ENCODE assay signal across 1 cellular context in genomic region chr19:57664269-57665127, GRCh38.
TF ChIP-seq lines count a peak whose summit lies in the region.

No MANE protein-coding gene starts in this region.

TF ChIP-seq in WTC11, 78 proteins besides CTCF, POLR2A, EP300 and RAD21 (continued from another document):
- TF ChIP-seq, protein P1, sequence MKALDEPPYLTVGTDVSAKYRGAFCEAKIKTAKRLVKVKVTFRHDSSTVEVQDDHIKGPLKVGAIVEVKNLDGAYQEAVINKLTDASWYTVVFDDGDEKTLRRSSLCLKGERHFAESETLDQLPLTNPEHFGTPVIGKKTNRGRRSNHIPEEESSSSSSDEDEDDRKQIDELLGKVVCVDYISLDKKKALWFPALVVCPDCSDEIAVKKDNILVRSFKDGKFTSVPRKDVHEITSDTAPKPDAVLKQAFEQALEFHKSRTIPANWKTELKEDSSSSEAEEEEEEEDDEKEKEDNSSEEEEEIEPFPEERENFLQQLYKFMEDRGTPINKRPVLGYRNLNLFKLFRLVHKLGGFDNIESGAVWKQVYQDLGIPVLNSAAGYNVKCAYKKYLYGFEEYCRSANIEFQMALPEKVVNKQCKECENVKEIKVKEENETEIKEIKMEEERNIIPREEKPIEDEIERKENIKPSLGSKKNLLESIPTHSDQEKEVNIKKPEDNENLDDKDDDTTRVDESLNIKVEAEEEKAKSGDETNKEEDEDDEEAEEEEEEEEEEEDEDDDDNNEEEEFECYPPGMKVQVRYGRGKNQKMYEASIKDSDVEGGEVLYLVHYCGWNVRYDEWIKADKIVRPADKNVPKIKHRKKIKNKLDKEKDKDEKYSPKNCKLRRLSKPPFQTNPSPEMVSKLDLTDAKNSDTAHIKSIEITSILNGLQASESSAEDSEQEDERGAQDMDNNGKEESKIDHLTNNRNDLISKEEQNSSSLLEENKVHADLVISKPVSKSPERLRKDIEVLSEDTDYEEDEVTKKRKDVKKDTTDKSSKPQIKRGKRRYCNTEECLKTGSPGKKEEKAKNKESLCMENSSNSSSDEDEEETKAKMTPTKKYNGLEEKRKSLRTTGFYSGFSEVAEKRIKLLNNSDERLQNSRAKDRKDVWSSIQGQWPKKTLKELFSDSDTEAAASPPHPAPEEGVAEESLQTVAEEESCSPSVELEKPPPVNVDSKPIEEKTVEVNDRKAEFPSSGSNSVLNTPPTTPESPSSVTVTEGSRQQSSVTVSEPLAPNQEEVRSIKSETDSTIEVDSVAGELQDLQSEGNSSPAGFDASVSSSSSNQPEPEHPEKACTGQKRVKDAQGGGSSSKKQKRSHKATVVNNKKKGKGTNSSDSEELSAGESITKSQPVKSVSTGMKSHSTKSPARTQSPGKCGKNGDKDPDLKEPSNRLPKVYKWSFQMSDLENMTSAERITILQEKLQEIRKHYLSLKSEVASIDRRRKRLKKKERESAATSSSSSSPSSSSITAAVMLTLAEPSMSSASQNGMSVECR (CRISPR knock-in tag; IDR thresholded peaks at IDR 0.05; ENCODE audit: borderline replicate concordance): peak; percentile 23; the same call in 1 of the 2 replicates
- no peak for TF ChIP-seq AR (CRISPR knock-in tag; IDR thresholded peaks at IDR 0.05)
- TF ChIP-seq SP1 (CRISPR knock-in tag; conservative IDR thresholded peaks at IDR 0.05): 0 out of 2 replicates have a peak, but pooled peaks have one; percentile 25
- no peak for TF ChIP-seq RORB (CRISPR knock-in tag; IDR thresholded peaks at IDR 0.05)
- peak; percentile 59; the same call in 1 of the 2 replicates for TF ChIP-seq ESRRA (CRISPR knock-in tag; IDR thresholded peaks at IDR 0.05; ENCODE audit: borderline replicate concordance)
- no peak for TF ChIP-seq ZNF416 (CRISPR knock-in tag; IDR thresholded peaks at IDR 0.05)
- 0 out of 2 replicates have a peak, but pooled peaks have one; percentile 12 for TF ChIP-seq ZNF317 (CRISPR knock-in tag; IDR thresholded peaks at IDR 0.05; ENCODE audit: borderline replicate concordance, low read depth)
- TF ChIP-seq, protein P2, sequence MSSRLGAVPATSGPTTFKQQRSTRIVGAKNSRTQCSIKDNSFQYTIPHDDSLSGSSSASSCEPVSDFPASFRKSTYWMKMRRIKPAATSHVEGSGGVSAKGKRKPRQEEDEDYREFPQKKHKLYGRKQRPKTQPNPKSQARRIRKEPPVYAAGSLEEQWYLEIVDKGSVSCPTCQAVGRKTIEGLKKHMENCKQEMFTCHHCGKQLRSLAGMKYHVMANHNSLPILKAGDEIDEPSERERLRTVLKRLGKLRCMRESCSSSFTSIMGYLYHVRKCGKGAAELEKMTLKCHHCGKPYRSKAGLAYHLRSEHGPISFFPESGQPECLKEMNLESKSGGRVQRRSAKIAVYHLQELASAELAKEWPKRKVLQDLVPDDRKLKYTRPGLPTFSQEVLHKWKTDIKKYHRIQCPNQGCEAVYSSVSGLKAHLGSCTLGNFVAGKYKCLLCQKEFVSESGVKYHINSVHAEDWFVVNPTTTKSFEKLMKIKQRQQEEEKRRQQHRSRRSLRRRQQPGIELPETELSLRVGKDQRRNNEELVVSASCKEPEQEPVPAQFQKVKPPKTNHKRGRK (CRISPR knock-in tag; IDR thresholded peaks at IDR 0.05; ENCODE audit: borderline replicate concordance): 0 out of 2 replicates have a peak, but pooled peaks have one; percentile 6
- no peak for TF ChIP-seq ZBTB43 (CRISPR knock-in tag; IDR thresholded peaks at IDR 0.05)
- TF ChIP-seq, protein P3, sequence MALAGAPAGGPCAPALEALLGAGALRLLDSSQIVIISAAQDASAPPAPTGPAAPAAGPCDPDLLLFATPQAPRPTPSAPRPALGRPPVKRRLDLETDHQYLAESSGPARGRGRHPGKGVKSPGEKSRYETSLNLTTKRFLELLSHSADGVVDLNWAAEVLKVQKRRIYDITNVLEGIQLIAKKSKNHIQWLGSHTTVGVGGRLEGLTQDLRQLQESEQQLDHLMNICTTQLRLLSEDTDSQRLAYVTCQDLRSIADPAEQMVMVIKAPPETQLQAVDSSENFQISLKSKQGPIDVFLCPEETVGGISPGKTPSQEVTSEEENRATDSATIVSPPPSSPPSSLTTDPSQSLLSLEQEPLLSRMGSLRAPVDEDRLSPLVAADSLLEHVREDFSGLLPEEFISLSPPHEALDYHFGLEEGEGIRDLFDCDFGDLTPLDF (CRISPR knock-in tag; IDR thresholded peaks at IDR 0.05): no peak
- TF ChIP-seq, protein P4, sequence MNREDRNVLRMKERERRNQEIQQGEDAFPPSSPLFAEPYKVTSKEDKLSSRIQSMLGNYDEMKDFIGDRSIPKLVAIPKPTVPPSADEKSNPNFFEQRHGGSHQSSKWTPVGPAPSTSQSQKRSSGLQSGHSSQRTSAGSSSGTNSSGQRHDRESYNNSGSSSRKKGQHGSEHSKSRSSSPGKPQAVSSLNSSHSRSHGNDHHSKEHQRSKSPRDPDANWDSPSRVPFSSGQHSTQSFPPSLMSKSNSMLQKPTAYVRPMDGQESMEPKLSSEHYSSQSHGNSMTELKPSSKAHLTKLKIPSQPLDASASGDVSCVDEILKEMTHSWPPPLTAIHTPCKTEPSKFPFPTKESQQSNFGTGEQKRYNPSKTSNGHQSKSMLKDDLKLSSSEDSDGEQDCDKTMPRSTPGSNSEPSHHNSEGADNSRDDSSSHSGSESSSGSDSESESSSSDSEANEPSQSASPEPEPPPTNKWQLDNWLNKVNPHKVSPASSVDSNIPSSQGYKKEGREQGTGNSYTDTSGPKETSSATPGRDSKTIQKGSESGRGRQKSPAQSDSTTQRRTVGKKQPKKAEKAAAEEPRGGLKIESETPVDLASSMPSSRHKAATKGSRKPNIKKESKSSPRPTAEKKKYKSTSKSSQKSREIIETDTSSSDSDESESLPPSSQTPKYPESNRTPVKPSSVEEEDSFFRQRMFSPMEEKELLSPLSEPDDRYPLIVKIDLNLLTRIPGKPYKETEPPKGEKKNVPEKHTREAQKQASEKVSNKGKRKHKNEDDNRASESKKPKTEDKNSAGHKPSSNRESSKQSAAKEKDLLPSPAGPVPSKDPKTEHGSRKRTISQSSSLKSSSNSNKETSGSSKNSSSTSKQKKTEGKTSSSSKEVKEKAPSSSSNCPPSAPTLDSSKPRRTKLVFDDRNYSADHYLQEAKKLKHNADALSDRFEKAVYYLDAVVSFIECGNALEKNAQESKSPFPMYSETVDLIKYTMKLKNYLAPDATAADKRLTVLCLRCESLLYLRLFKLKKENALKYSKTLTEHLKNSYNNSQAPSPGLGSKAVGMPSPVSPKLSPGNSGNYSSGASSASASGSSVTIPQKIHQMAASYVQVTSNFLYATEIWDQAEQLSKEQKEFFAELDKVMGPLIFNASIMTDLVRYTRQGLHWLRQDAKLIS (CRISPR knock-in tag; IDR thresholded peaks at IDR 0.05; ENCODE audit: borderline replicate concordance): peak; percentile 68; the same call in 1 of the 2 replicates
- no peak for TF ChIP-seq JAZF1 (CRISPR knock-in tag; IDR thresholded peaks at IDR 0.05)
- TF ChIP-seq TP53 (CRISPR knock-in tag; IDR thresholded peaks at IDR 0.05): peak; percentile 84; the same call in 1 of the 2 replicates
- peak; percentile 39; the same call in 1 of the 2 replicates for TF ChIP-seq USF1 (CRISPR knock-in tag; IDR thresholded peaks at IDR 0.05)
- 0 out of 2 replicates have a peak, but pooled peaks have one; percentile 47 for TF ChIP-seq CBFB (CRISPR knock-in tag; IDR thresholded peaks at IDR 0.05; ENCODE audit: low read depth)
- peak; percentile 64 for TF ChIP-seq HMGXB4 (CRISPR knock-in tag; IDR thresholded peaks at IDR 0.05)
- peak; percentile 50; the same call in 1 of the 2 replicates for TF ChIP-seq ZBTB21 (CRISPR knock-in tag; IDR thresholded peaks at IDR 0.05; ENCODE audit: borderline replicate concordance)
- TF ChIP-seq FOXJ3 (CRISPR knock-in tag; IDR thresholded peaks at IDR 0.05; ENCODE audit: borderline replicate concordance): no peak
- TF ChIP-seq CREB1 (CRISPR knock-in tag; IDR thresholded peaks at IDR 0.05): 0 out of 2 replicates have a peak, but pooled peaks have one; percentile 27
- TF ChIP-seq ZNF396 (CRISPR knock-in tag; IDR thresholded peaks at IDR 0.05; ENCODE audit: borderline replicate concordance): no peak
- 0 out of 2 replicates have a peak, but pooled peaks have one; percentile 12 for TF ChIP-seq ZNF121 (CRISPR knock-in tag; IDR thresholded peaks at IDR 0.05)
- TF ChIP-seq NR3C1 (CRISPR knock-in tag; conservative IDR thresholded peaks at IDR 0.05; ENCODE audit: low read depth): 0 out of 2 replicates have a peak, but pooled peaks have one; percentile 26
- TF ChIP-seq USF2 (CRISPR knock-in tag; IDR thresholded peaks at IDR 0.05): peak; percentile 33; the same call in 1 of the 2 replicates
- TF ChIP-seq MAX (CRISPR knock-in tag; IDR thresholded peaks at IDR 0.05): peak; percentile 29
- TF ChIP-seq NFE2L1 (CRISPR knock-in tag; IDR thresholded peaks at IDR 0.05): no peak
- no peak for TF ChIP-seq ETV6 (CRISPR knock-in tag; IDR thresholded peaks at IDR 0.05)
